ENCODE assay signal across 8 cellular contexts in genomic region chr12:53380797-53381738, GRCh38. TPM values are rescaled to one million over a fixed set of nuclear protein-coding genes. Genes with fewer than 3 reads are reported as not detected.
DNase-seq lines count a peak whose midpoint lies in the region; ATAC-seq, FAIRE-seq and TF ChIP-seq lines count a peak whose summit lies in the region.

No MANE protein-coding gene starts in this region.

- H3K27me3 Mint-ChIP-seq in type B pancreatic cell: no peaks in the 10 kb centered on the region

- peak overlapping the region; percentile 70 for H3K4me3 ChIP-seq in BE2C (ENCODE audit: low read depth, low read length)
- H3K4me3 ChIP-seq in GM12878: peak overlapping the region; percentile 55
- peak overlapping the region; percentile 40 to 58 (median 51) for H3K4me3 ChIP-seq in right lobe of liver

- FAIRE-seq in GM12878 (lab: Jason Lieb, UNC): peak; percentile 31

- intact Hi-C loops in GM12878 (cut with micrococcal nuclease; ENCODE audit: unreplicated experiment): loop anchor here (1.0 to 5.0 kb wide), 3 partner anchors 41 to 120 kb away; partner anchors contain the start of genes AMHR2, PCBP2 and TARBP2
- intact Hi-C loops in right lobe of liver (cut with DNase I): no loop called here

- ATAC-seq in GM12878: no peak
- no peak for ATAC-seq in right lobe of liver
- no peak for ATAC-seq in GM18867 (IDR thresholded peaks at IDR 0.05; ENCODE audit: unreplicated experiment)

- no peak for TF ChIP-seq EP300 in GM12878 (IDR thresholded peaks at IDR 0.05; ENCODE audit: borderline replicate concordance in 1 of 2, control insufficient read depth in 1 of 2, low read depth in 2 of 2, low read length in 2 of 2)

- TF ChIP-seq POLR2A in GM12878 (IDR thresholded peaks at IDR 0.05; ENCODE audit: low read depth, low read length) (no peak), right lobe of liver (IDR thresholded peaks at IDR 0.05) (no peak)

- CTCF ChIA-PET in GM12878 (lab: Yijun Ruan, JAX): interaction anchor here (0.7 to 8.1 kb wide), 22 partner anchors 9 to 315 kb away, joined by 3 to 164 read pairs (median 4); partner anchors contain the start of genes AAAS and NPFF

- H3K27ac Mint-ChIP-seq in type B pancreatic cell: peak overlapping the region; percentile 98

- H3K4me1 ChIP-seq in BE2C (peaks cover 14% of the 10 kb centered on the region), GM12878 (ENCODE audit: control insufficient read depth, insufficient read depth, low read length) (peaks cover 25% of the 10 kb centered on the region), right lobe of liver (peaks cover 0 to 55% (median 24%) of the 10 kb centered on the region in 4 donors)

- no peak for TF ChIP-seq RAD21 in GM12878 (IDR thresholded peaks at IDR 0.05; ENCODE audit: insufficient read depth, low read depth, low read length)

- H3K4me2 ChIP-seq in GM12878 (ENCODE audit: control insufficient read depth, insufficient read depth): peak overlapping the region; percentile 95

- in situ Hi-C loops in GM12878 (cut with MboI): no loop called here

- peaks cover 4% of the 10 kb centered on the region; the same call in 1 of the 2 replicates for H4K20me1 ChIP-seq in GM12878 (ENCODE audit: control insufficient read depth, insufficient read depth)

- H3K9ac ChIP-seq in GM12878 (ENCODE audit: control insufficient read depth, insufficient read depth, low read length): peak overlapping the region; percentile 67

- peaks cover 17% of the 10 kb centered on the region for H3K4me1 Mint-ChIP-seq in type B pancreatic cell (ENCODE audit: unreplicated experiment)

- no peaks in the 10 kb centered on the region for H3K27me3 ChIP-seq in BE2C
- H3K27me3 ChIP-seq in GM12878 (replicated peaks in 1 of 2; ENCODE audit: control insufficient read depth in 2 of 2, insufficient read depth in 2 of 2, low read length in 1 of 2): no peaks in the 10 kb centered on the region
- no peaks in the 10 kb centered on the region for H3K27me3 ChIP-seq in right lobe of liver

- peaks cover 27% of the 10 kb centered on the region for H3K36me3 Mint-ChIP-seq in type B pancreatic cell

- SMC1A ChIA-PET in GM12878 (lab: Charles Lee; ENCODE audit: uncharacterized antibody, unreplicated experiment): interaction anchor here (0.7 to 6.9 kb wide), 13 partner anchors 15 to 128 kb away, joined by 3 to 124 read pairs (median 5); partner anchors contain the start of genes AAAS and AMHR2

- 8% methylated on average over 14 of the region's 21 CpGs for WGBS in GM12878 (ENCODE audit: insufficient coverage, insufficient replicate concordance, low lambda C conversion rate, missing lambda C conversion rate)
- 2% methylated on average over 21 of the region's 21 CpGs for WGBS in right lobe of liver (ENCODE audit: insufficient coverage, low coverage, low lambda C conversion rate, missing lambda C conversion rate)

- no TSS peak for BruUV-seq in GM12878 (replicated peaks; lab: Mats Ljungman, UMichigan)

- H3K27ac ChIP-seq in KOPT-K1 (ENCODE audit: low read depth, low read length, poor library complexity, severe bottlenecking) (peak overlapping the region; percentile 90), GM12878 (ENCODE audit: control insufficient read depth, insufficient read depth) (peak overlapping the region; percentile 78), right lobe of liver (peak overlapping the region; percentile 52 to 81 (median 60))

- H3K9me3 ChIP-seq in BE2C (no peaks in the 10 kb centered on the region), KOPT-K1 (ENCODE audit: insufficient read depth, low read length, poor library complexity, severe bottlenecking) (no peaks in the 10 kb centered on the region), GM12878 (replicated peaks; ENCODE audit: control insufficient read depth, insufficient read depth, low read length) (no peaks in the 10 kb centered on the region; the same call in 2 of the 3 replicates), right lobe of liver (no peaks in the 10 kb centered on the region)

- H3K4me3 Mint-ChIP-seq in type B pancreatic cell: peak overlapping the region; percentile 92

- peak overlapping the region; percentile 20; the same call in 1 of the 2 replicates for H2AFZ ChIP-seq in GM12878 (ENCODE audit: control insufficient read depth, low read depth, low read length)

- H3K36me3 ChIP-seq in BE2C: peaks cover 39% of the 10 kb centered on the region
- H3K36me3 ChIP-seq in KOPT-K1 (ENCODE audit: insufficient read depth, low read length): peaks cover 48% of the 10 kb centered on the region
- peaks cover 11% of the 10 kb centered on the region in 2 experiments; a peak in 3 of 4 replicates for H3K36me3 ChIP-seq in GM12878 (ENCODE audit: control insufficient read depth in 2 of 2, insufficient read depth in 2 of 2, low read length in 1 of 2)
- peaks cover 0 to 27% (median 6%) of the 10 kb centered on the region in 4 donors for H3K36me3 ChIP-seq in right lobe of liver

- H3K79me2 ChIP-seq in GM12878 (ENCODE audit: control insufficient read depth, insufficient read depth, low read length): peaks cover 38% of the 10 kb centered on the region

- no peak for TF ChIP-seq CTCF in BE2C (IDR thresholded peaks at IDR 0.05; ENCODE audit: low read depth, low read length)
- no peak for TF ChIP-seq CTCF in GM12878 (IDR thresholded peaks at IDR 0.05 in 2 of 3, conservative IDR thresholded peaks at IDR 0.05 in 1 of 3; ENCODE audit: control insufficient read depth in 2 of 3, extremely low read depth in 1 of 3, insufficient read depth in 1 of 3, low read depth in 3 of 3, low read length in 3 of 3)
- TF ChIP-seq CTCF in right lobe of liver (IDR thresholded peaks at IDR 0.05): no peak
- TF ChIP-seq CTCF in type B pancreatic cell (conservative IDR thresholded peaks at IDR 0.05): peak; percentile 20

- no peak for DNase-seq in BE2C
- DNase-seq in GM12878 (ENCODE audit: low read depth, low spot score): no peak
- DNase-seq in right lobe of liver: no peak
- no peak for DNase-seq in type B pancreatic cell (ENCODE audit: extremely low spot score, unreplicated experiment)
- no peak for DNase-seq in stimulated activated CD4-positive, alpha-beta T cell treated with anti-CD3 and anti-CD28 coated beads, Interleukin-15, amount 100 ng/mL, for 24 hours
- DNase-seq in NK-92 (lab: John Stamatoyannopoulos, UW; ENCODE audit: unreplicated experiment): no peak

- RAD21 ChIA-PET in GM12878 (lab: Charles Lee; ENCODE audit: unreplicated experiment): interaction anchor here (0.6 to 6.4 kb wide), 15 partner anchors 16 to 127 kb away, joined by 3 to 91 read pairs (median 5); partner anchors contain the start of gene TARBP2

- H3K9me3 Mint-ChIP-seq in type B pancreatic cell: no peaks in the 10 kb centered on the region

- POLR2A ChIA-PET in GM12878 (lab: Charles Lee): interaction anchor here (0.7 to 5.5 kb wide), 10 partner anchors 8 to 119 kb away, joined by 3 to 37 read pairs (median 4); partner anchors contain the start of gene TARBP2

RNA-seq across cellular contexts. Expression of gene SP1, which starts 1.1 kb away (rescaled TPM):
- 30.4 TPM for polyA plus RNA-seq in BE2C (2012; ENCODE audit: insufficient read depth, insufficient read length, low read depth)
- 61.7 and 67.4 TPM in 2 replicates for total RNA-seq in GM12878 (2013; cell fraction: nucleolus; rRNA removed)
- total RNA-seq in GM12878 (2014; rRNA removed) (27.0 and 29.7 TPM in 2 replicates), GM12878 (2014; rRNA removed; fragmentation: Illumina TruSeq; extraction: Trizol) (31.8 and 32.7 TPM in 2 replicates), GM12878 (2021) (46.7 and 49.0 TPM in 2 replicates), right lobe of liver (10 to 100 TPM; 20.3 to 29.2 (median 23.9) TPM), type B pancreatic cell (ENCODE audit: low replicate concordance) (82.9 and 99.5 TPM in 2 replicates)
- 10.3 TPM for polyA plus RNA-seq in GM12878 (2011; ENCODE audit: low read depth)
- polyA plus RNA-seq in GM12878 (2011; rRNA removed) (43.9 and 52.0 TPM in 2 replicates), GM12878 (2014; fragmentation: Illumina TruSeq; extraction: Trizol) (33.5 and 35.6 TPM in 2 replicates), GM12878 (2014; fragmentation: Nextera tagmentation; extraction: Ambion mirVana) (1 to 10 TPM; 4.0 to 7.3 TPM), GM12878 (2014; rRNA removed) (22.4 and 23.4 TPM in 2 replicates), GM12878 (2016; fragmentation: Nextera tagmentation; extraction: Ambion mirVana) (1 to 10 TPM; 3.3 to 3.7 TPM)
- polyA plus RNA-seq in GM12878 (2011; cell fraction: cytosol; rRNA removed): 45.8 and 49.4 TPM in 2 replicates
- 41.3 and 53.9 TPM in 2 replicates for polyA plus RNA-seq in GM12878 (2011; cell fraction: nucleus; rRNA removed)
- polyA plus RNA-seq in GM12878 (2012): 17.4 and 19.4 TPM in 2 replicates
- 143 and 181 TPM in 2 replicates for polyA minus RNA-seq in GM12878 (2011; rRNA and poly(A)+ RNA removed)
- 31.4 and 35.9 TPM in 2 replicates for polyA minus RNA-seq in GM12878 (2011; cell fraction: cytosol; rRNA and poly(A)+ RNA removed)
- 18.9 and 33.2 TPM in 2 replicates for polyA minus RNA-seq in GM12878 (2011; cell fraction: nucleus; rRNA and poly(A)+ RNA removed)

RNA-seq across cellular contexts. Expression of gene AMHR2, which starts 42.6 kb away (rescaled TPM):
- polyA plus RNA-seq in BE2C (2012; ENCODE audit: insufficient read depth, insufficient read length, low read depth): 15.9 TPM
- total RNA-seq in GM12878 (2013; cell fraction: nucleolus; rRNA removed): not detected in 2 replicates
- total RNA-seq in GM12878 (2014; rRNA removed) (not detected in 2 replicates), GM12878 (2014; rRNA removed; fragmentation: Illumina TruSeq; extraction: Trizol) (not detected in 2 replicates), GM12878 (2021) (0.13 TPM in 1 of 2 replicates, not detected in the other), right lobe of liver (under 1 TPM; 0.09 to 0.74 (median 0.48) TPM), type B pancreatic cell (ENCODE audit: low replicate concordance) (1.6 and 2.4 TPM in 2 replicates)
- not detected for polyA plus RNA-seq in GM12878 (2011; ENCODE audit: low read depth)
- polyA plus RNA-seq in GM12878 (2011; rRNA removed) (not detected in 2 replicates), GM12878 (2014; fragmentation: Illumina TruSeq; extraction: Trizol) (not detected in 2 replicates), GM12878 (2014; fragmentation: Nextera tagmentation; extraction: Ambion mirVana) (under 1 TPM in 1 of 2 experiments, not detected in 1; 0.06 TPM), GM12878 (2014; rRNA removed) (not detected in 2 replicates), GM12878 (2016; fragmentation: Nextera tagmentation; extraction: Ambion mirVana) (not detected)
- polyA plus RNA-seq in GM12878 (2011; cell fraction: cytosol; rRNA removed): not detected in 2 replicates
- polyA plus RNA-seq in GM12878 (2011; cell fraction: nucleus; rRNA removed): not detected in 2 replicates
- polyA plus RNA-seq in GM12878 (2012): not detected in 2 replicates
- not detected in 2 replicates for polyA minus RNA-seq in GM12878 (2011; rRNA and poly(A)+ RNA removed)
- not detected in 2 replicates for polyA minus RNA-seq in GM12878 (2011; cell fraction: cytosol; rRNA and poly(A)+ RNA removed)
- polyA minus RNA-seq in GM12878 (2011; cell fraction: nucleus; rRNA and poly(A)+ RNA removed): not detected in 2 replicates

RNA-seq across cellular contexts. Expression of gene SP7, which starts 44.9 kb away (rescaled TPM):
- 2.0 TPM for polyA plus RNA-seq in BE2C (2012; ENCODE audit: insufficient read depth, insufficient read length, low read depth)
- not detected in 2 replicates for total RNA-seq in GM12878 (2013; cell fraction: nucleolus; rRNA removed)
- total RNA-seq in GM12878 (2014; rRNA removed) (not detected in 2 replicates), GM12878 (2014; rRNA removed; fragmentation: Illumina TruSeq; extraction: Trizol) (not detected in 2 replicates), GM12878 (2021) (not detected in 2 replicates), right lobe of liver (not detected), type B pancreatic cell (ENCODE audit: low replicate concordance) (0.22 TPM in 1 of 2 replicates, not detected in the other)
- polyA plus RNA-seq in GM12878 (2011; ENCODE audit: low read depth): not detected
- polyA plus RNA-seq in GM12878 (2011; rRNA removed) (not detected in 2 replicates), GM12878 (2014; fragmentation: Illumina TruSeq; extraction: Trizol) (not detected in 2 replicates), GM12878 (2014; fragmentation: Nextera tagmentation; extraction: Ambion mirVana) (under 1 TPM in 1 of 2 experiments, not detected in 1; 0.05 TPM), GM12878 (2014; rRNA removed) (not detected in 2 replicates), GM12878 (2016; fragmentation: Nextera tagmentation; extraction: Ambion mirVana) (under 1 TPM in 1 of 2 experiments, not detected in 1; 0.11 TPM)
- polyA plus RNA-seq in GM12878 (2011; cell fraction: cytosol; rRNA removed): not detected in 2 replicates
- not detected in 2 replicates for polyA plus RNA-seq in GM12878 (2011; cell fraction: nucleus; rRNA removed)
- not detected in 2 replicates for polyA plus RNA-seq in GM12878 (2012)
- polyA minus RNA-seq in GM12878 (2011; rRNA and poly(A)+ RNA removed): not detected in 2 replicates
- polyA minus RNA-seq in GM12878 (2011; cell fraction: cytosol; rRNA and poly(A)+ RNA removed): not detected in 2 replicates
- not detected in 2 replicates for polyA minus RNA-seq in GM12878 (2011; cell fraction: nucleus; rRNA and poly(A)+ RNA removed)

RNA-seq across cellular contexts. Expression of gene AAAS, which starts 59.7 kb away (rescaled TPM):
- 93.5 TPM for polyA plus RNA-seq in BE2C (2012; ENCODE audit: insufficient read depth, insufficient read length, low read depth)
- total RNA-seq in GM12878 (2013; cell fraction: nucleolus; rRNA removed): 61.7 and 62.9 TPM in 2 replicates
- total RNA-seq in GM12878 (2014; rRNA removed) (74.3 and 84.5 TPM in 2 replicates), GM12878 (2014; rRNA removed; fragmentation: Illumina TruSeq; extraction: Trizol) (47.6 and 47.8 TPM in 2 replicates), GM12878 (2021) (65.3 and 69.0 TPM in 2 replicates), right lobe of liver (10 to 100 TPM; 22.0 to 29.1 (median 26.7) TPM), type B pancreatic cell (ENCODE audit: low replicate concordance) (54.7 and 75.4 TPM in 2 replicates)
- polyA plus RNA-seq in GM12878 (2011; ENCODE audit: low read depth): 33.1 TPM
- polyA plus RNA-seq in GM12878 (2011; rRNA removed) (43.9 and 64.7 TPM in 2 replicates), GM12878 (2014; fragmentation: Illumina TruSeq; extraction: Trizol) (53.1 and 70.8 TPM in 2 replicates), GM12878 (2014; fragmentation: Nextera tagmentation; extraction: Ambion mirVana) (10 to 100 TPM; 58.6 to 71.5 TPM), GM12878 (2014; rRNA removed) (76.8 and 78.1 TPM in 2 replicates), GM12878 (2016; fragmentation: Nextera tagmentation; extraction: Ambion mirVana) (10 to 100 TPM; 84.5 to 93.1 TPM)
- 99.5 and 108 TPM in 2 replicates for polyA plus RNA-seq in GM12878 (2011; cell fraction: cytosol; rRNA removed)
- 242 and 279 TPM in 2 replicates for polyA plus RNA-seq in GM12878 (2011; cell fraction: nucleus; rRNA removed)
- polyA plus RNA-seq in GM12878 (2012): 50.4 and 53.6 TPM in 2 replicates
- polyA minus RNA-seq in GM12878 (2011; rRNA and poly(A)+ RNA removed): 70.4 and 98.1 TPM in 2 replicates
- 34.1 and 39.3 TPM in 2 replicates for polyA minus RNA-seq in GM12878 (2011; cell fraction: cytosol; rRNA and poly(A)+ RNA removed)
- polyA minus RNA-seq in GM12878 (2011; cell fraction: nucleus; rRNA and poly(A)+ RNA removed): 39.7 and 64.5 TPM in 2 replicates
